Comparison of ENCODE assay signal across 22 cellular contexts in the genomic region with DNA sequence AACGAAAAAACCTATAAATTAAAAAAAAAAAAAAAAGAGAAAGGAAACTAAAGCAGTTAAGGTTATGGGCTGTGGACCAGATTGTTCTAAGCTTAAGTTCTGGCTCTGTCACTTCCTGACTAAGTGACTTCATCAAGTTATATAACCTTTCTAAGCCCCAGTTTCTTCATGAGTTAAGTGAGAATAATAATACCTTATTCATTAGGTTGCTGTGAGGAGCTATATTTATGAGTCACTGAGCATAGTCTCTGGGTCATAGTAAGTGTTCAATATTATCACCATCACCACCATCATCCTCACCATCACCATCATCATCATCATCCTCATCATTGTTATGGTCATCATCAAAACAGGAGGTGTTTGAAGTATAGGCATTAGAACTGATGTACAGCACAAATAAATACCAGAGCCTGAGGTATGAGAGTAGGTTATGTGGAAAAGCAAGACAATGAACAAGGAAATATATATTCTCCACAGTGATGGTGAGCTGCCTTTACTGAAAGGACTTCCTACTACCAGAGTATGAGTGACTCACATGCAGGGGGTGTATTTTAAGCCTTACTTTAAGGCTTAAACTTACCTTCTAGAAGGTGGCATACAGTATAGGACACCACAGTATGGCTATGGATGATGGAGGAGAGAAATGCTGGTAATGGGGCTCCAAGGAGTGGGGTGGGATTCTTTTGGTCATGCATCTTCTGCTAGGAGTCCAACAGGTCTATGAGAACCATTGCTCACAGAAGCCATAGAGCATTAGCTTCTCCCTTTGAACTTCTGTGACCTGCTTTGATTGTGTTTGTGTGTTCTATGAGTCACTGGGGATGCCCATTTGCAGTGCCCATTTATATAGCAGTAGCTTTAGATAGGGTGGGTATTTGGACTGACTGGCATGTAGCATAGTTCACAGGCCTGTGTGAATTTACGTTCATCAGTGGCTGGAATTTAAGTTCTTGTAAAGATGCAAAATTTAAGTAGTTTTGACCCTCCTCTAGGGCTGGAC.
DNase-seq lines count a peak whose midpoint lies in the region; ATAC-seq and TF ChIP-seq lines count a peak whose summit lies in the region.
"Had no signal": no experiment of that assay in that cellular context is flagged by ENCODE, and none has a peak within 500 bp of the region (broad histone marks: within the 10 kb centered on the region; RNA-seq: fewer than 3 reads in every experiment).

No MANE protein-coding gene starts in this region.

- H3K4me1 ChIP-seq in HEK293 (ENCODE audit: control insufficient read depth, insufficient read depth, low read length) (no peaks in the 10 kb centered on the region), thyroid gland (no peaks in the 10 kb centered on the region)
- H3K4me1 ChIP-seq: parathyroid adenoma, right lobe of liver, tibial nerve had no signal

- H3K27ac ChIP-seq in HEK293 (ENCODE audit: extremely low read depth, low read depth, low read length) (no peak overlapping the region), thyroid gland (no peak overlapping the region)
- H3K27ac ChIP-seq: parathyroid adenoma, right lobe of liver, tibial nerve had no signal

- peak overlapping the region; percentile 56 for H3K27ac Mint-ChIP-seq in Calu3 (ENCODE audit: unreplicated experiment)
- no peak overlapping the region for H3K27ac Mint-ChIP-seq in activated T-helper 17 cell treated with anti-CD3 and anti-CD28 coated beads, Interleukin-2, amount 50 U/mL, for 72 hours
- H3K27ac Mint-ChIP-seq: T-helper 2 cell treated with Interferon-gamma antibody and Interleukin-4, amounts not matched to agents 5 μg/mL and 100 μg/mL, for 36 hours had no signal

- TF ChIP-seq POLR2A in thyroid gland (IDR thresholded peaks at IDR 0.05) = no peak

- H3K27me3 Mint-ChIP-seq in Calu3 (ENCODE audit: unreplicated experiment) = no peaks in the 10 kb centered on the region
- no peaks in the 10 kb centered on the region for H3K27me3 Mint-ChIP-seq in activated T-helper 17 cell treated with anti-CD3 and anti-CD28 coated beads, Interleukin-2, amount 50 U/mL, for 72 hours

- TF ChIP-seq CTCF in Calu3 (IDR thresholded peaks at IDR 0.05; ENCODE audit: unreplicated experiment) = no peak
- TF ChIP-seq CTCF in HEK293 (tag by site-specific recombination; IDR thresholded peaks at IDR 0.05) = no peak
- no peak for TF ChIP-seq CTCF in thyroid gland (IDR thresholded peaks at IDR 0.05)

- DNase-seq in Calu3 (peak; percentile 5), left colon (no peak), thyroid gland (no peak), glomerular visceral epithelial cell (ENCODE audit: extremely low spot score) (no peak), RPMI8226 (no peak)
- DNase-seq: activated CD4-positive, alpha-beta T cell treated with anti-CD3 and anti-CD28 coated beads, Interleukin-2, amount 50 U/mL, for 48 hours; activated CD8-positive, alpha-beta memory T cell treated with anti-CD3 and anti-CD28 coated beads, Interleukin-2, amount 50 U/mL, for 48 hours; activated effector memory CD4-positive, alpha-beta T cell treated with Interleukin-2 at 50 U/mL for 16 hours; effector CD8-positive, alpha-beta T cell; KBM-7; MV-4-11; NCI-H1694; NCI-H524; right lobe of liver; stimulated activated CD4-positive, alpha-beta T cell treated with anti-CD3 and anti-CD28 coated beads, Interleukin-4, amount 100 ng/mL, for 4 hours; stimulated activated naive CD4-positive, alpha-beta T cell treated with Interleukin-2 at 50 U/mL for 16 hours had no signal

- POLR2A ChIA-PET in HEK293 (lab: Yijun Ruan, JAX) = no interaction called here

- no peaks in the 10 kb centered on the region for H3K27me3 ChIP-seq in thyroid gland
- H3K27me3 ChIP-seq: right lobe of liver, tibial nerve had no signal

- 77 to 85% methylated on average over 2 of the region's 2 CpGs for WGBS in thyroid gland, 2 donors

- H3K36me3 ChIP-seq in HEK293 (ENCODE audit: control insufficient read depth in 2 of 2, insufficient read depth in 1 of 2, low read length in 2 of 2) (no peaks in the 10 kb centered on the region), thyroid gland (no peaks in the 10 kb centered on the region)
- H3K36me3 ChIP-seq: right lobe of liver, tibial nerve had no signal

- H3K36me3 Mint-ChIP-seq in Calu3 (ENCODE audit: insufficient read depth, unreplicated experiment) = peaks cover 12% of the 10 kb centered on the region
- H3K36me3 Mint-ChIP-seq in activated T-helper 17 cell treated with anti-CD3 and anti-CD28 coated beads, Interleukin-2, amount 50 U/mL, for 72 hours (ENCODE audit: low read depth) = no peaks in the 10 kb centered on the region

- peak; percentile 28 for ATAC-seq in activated T-helper 17 cell treated with anti-CD3 and anti-CD28 coated beads, Interleukin-2, amount 50 U/mL, for 72 hours (replicated peaks)
- ATAC-seq in left colon (peak; percentile 84), GM21423 (IDR thresholded peaks at IDR 0.05; ENCODE audit: unreplicated experiment) (no peak)

- H3K9me3 ChIP-seq in HEK293 (ENCODE audit: control insufficient read depth, insufficient read depth, low read depth, low read length) = no peaks in the 10 kb centered on the region
- H3K9me3 ChIP-seq in thyroid gland = no peaks in the 10 kb centered on the region
- H3K9me3 ChIP-seq: right lobe of liver had no signal

- no peak overlapping the region for H3K4me3 Mint-ChIP-seq in Calu3 (ENCODE audit: low read depth, unreplicated experiment)
- H3K4me3 Mint-ChIP-seq in activated T-helper 17 cell treated with anti-CD3 and anti-CD28 coated beads, Interleukin-2, amount 50 U/mL, for 72 hours = no peak overlapping the region
- H3K4me3 Mint-ChIP-seq: T-helper 2 cell treated with Interferon-gamma antibody and Interleukin-4, amounts not matched to agents 5 μg/mL and 100 μg/mL, for 36 hours had no signal

- no TSS peak for BruUV-seq in Calu3 (replicated peaks; lab: Mats Ljungman, UMichigan)

- intact Hi-C loops in Calu3 (cut with micrococcal nuclease; ENCODE audit: unreplicated experiment) (no loop called here), left colon (cut with DNase I, micrococcal nuclease) (no loop called here), thyroid gland (cut with DNase I) (no loop called here)

- peaks cover 20% of the 10 kb centered on the region for H3K4me1 Mint-ChIP-seq in Calu3 (ENCODE audit: low read depth, unreplicated experiment)
- no peaks in the 10 kb centered on the region for H3K4me1 Mint-ChIP-seq in activated T-helper 17 cell treated with anti-CD3 and anti-CD28 coated beads, Interleukin-2, amount 50 U/mL, for 72 hours

- no peaks in the 10 kb centered on the region for H3K9me3 Mint-ChIP-seq in Calu3 (ENCODE audit: low read depth, unreplicated experiment)
- no peaks in the 10 kb centered on the region for H3K9me3 Mint-ChIP-seq in activated T-helper 17 cell treated with anti-CD3 and anti-CD28 coated beads, Interleukin-2, amount 50 U/mL, for 72 hours

- H3K4me3 ChIP-seq in HEK293 (ENCODE audit: low read depth, low read length) (no peak overlapping the region), thyroid gland (replicated peaks in 1 of 3) (no peak overlapping the region)
- H3K4me3 ChIP-seq: right lobe of liver, tibial nerve had no signal

- CTCF ChIA-PET in Calu3 (lab: Charles Lee) (no interaction called here), HEK293 (lab: Yijun Ruan, JAX) (no interaction called here)

TF ChIP-seq in HEK293, 187 proteins besides CTCF, POLR2A, EP300 and RAD21:
- TF ChIP-seq, protein P1, sequence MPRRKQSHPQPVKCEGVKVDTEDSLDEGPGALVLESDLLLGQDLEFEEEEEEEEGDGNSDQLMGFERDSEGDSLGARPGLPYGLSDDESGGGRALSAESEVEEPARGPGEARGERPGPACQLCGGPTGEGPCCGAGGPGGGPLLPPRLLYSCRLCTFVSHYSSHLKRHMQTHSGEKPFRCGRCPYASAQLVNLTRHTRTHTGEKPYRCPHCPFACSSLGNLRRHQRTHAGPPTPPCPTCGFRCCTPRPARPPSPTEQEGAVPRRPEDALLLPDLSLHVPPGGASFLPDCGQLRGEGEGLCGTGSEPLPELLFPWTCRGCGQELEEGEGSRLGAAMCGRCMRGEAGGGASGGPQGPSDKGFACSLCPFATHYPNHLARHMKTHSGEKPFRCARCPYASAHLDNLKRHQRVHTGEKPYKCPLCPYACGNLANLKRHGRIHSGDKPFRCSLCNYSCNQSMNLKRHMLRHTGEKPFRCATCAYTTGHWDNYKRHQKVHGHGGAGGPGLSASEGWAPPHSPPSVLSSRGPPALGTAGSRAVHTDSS (tag by site-specific recombination; IDR thresholded peaks at IDR 0.05) = peak; percentile 88
- no peak for TF ChIP-seq ZNF621 (tag by site-specific recombination; IDR thresholded peaks at IDR 0.05)
- TF ChIP-seq KLF16 (tag by site-specific recombination; IDR thresholded peaks at IDR 0.05) = no peak
TF ChIP-seq in HEK293: peak in this region for 1.
